Comparison of ENCODE assay signal across 1 cellular context in genomic region chr11:11538277-11538960, GRCh38.
TF ChIP-seq lines count a peak whose summit lies in the region.

No MANE protein-coding gene starts in this region.

TF ChIP-seq in GM23338, 12 proteins besides CTCF, POLR2A, EP300 and RAD21 (continued from another document):
- TF ChIP-seq, protein P1, sequence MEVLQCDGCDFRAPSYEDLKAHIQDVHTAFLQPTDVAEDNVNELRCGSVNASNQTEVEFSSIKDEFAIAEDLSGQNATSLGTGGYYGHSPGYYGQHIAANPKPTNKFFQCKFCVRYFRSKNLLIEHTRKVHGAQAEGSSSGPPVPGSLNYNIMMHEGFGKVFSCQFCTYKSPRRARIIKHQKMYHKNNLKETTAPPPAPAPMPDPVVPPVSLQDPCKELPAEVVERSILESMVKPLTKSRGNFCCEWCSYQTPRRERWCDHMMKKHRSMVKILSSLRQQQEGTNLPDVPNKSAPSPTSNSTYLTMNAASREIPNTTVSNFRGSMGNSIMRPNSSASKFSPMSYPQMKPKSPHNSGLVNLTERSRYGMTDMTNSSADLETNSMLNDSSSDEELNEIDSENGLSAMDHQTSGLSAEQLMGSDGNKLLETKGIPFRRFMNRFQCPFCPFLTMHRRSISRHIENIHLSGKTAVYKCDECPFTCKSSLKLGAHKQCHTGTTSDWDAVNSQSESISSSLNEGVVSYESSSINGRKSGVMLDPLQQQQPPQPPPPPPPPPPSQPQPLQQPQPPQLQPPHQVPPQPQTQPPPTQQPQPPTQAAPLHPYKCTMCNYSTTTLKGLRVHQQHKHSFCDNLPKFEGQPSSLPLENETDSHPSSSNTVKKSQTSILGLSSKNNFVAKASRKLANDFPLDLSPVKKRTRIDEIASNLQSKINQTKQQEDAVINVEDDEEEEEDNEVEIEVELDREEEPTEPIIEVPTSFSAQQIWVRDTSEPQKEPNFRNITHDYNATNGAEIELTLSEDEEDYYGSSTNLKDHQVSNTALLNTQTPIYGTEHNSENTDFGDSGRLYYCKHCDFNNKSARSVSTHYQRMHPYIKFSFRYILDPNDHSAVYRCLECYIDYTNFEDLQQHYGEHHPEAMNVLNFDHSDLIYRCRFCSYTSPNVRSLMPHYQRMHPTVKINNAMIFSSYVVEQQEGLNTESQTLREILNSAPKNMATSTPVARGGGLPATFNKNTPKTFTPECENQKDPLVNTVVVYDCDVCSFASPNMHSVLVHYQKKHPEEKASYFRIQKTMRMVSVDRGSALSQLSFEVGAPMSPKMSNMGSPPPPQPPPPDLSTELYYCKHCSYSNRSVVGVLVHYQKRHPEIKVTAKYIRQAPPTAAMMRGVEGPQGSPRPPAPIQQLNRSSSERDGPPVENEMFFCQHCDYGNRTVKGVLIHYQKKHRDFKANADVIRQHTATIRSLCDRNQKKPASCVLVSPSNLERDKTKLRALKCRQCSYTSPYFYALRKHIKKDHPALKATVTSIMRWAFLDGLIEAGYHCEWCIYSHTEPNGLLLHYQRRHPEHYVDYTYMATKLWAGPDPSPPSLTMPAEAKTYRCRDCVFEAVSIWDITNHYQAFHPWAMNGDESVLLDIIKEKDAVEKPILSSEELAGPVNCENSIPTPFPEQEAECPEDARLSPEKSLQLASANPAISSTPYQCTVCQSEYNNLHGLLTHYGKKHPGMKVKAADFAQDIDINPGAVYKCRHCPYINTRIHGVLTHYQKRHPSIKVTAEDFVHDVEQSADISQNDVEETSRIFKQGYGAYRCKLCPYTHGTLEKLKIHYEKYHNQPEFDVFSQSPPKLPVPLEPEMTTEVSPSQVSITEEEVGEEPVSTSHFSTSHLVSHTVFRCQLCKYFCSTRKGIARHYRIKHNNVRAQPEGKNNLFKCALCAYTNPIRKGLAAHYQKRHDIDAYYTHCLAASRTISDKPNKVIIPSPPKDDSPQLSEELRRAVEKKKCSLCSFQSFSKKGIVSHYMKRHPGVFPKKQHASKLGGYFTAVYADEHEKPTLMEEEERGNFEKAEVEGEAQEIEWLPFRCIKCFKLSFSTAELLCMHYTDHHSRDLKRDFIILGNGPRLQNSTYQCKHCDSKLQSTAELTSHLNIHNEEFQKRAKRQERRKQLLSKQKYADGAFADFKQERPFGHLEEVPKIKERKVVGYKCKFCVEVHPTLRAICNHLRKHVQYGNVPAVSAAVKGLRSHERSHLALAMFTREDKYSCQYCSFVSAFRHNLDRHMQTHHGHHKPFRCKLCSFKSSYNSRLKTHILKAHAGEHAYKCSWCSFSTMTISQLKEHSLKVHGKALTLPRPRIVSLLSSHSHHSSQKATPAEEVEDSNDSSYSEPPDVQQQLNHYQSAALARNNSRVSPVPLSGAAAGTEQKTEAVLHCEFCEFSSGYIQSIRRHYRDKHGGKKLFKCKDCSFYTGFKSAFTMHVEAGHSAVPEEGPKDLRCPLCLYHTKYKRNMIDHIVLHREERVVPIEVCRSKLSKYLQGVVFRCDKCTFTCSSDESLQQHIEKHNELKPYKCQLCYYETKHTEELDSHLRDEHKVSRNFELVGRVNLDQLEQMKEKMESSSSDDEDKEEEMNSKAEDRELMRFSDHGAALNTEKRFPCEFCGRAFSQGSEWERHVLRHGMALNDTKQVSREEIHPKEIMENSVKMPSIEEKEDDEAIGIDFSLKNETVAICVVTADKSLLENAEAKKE (CRISPR knock-in tag; IDR thresholded peaks at IDR 0.05): no peak
- TF ChIP-seq NANOG (IDR thresholded peaks at IDR 0.05; ENCODE audit: borderline replicate concordance) (no peak), EZH2 (IDR thresholded peaks at IDR 0.05; ENCODE audit: low read depth, unreplicated experiment) (no peak), ZNF331 (CRISPR knock-in tag; IDR thresholded peaks at IDR 0.05; ENCODE audit: low read depth) (no peak)
